Comparison of ENCODE assay signal across 9 cellular contexts in genomic region chr10:35218339-35218955, GRCh38.
DNase-seq lines count a peak whose midpoint lies in the region; ATAC-seq and TF ChIP-seq lines count a peak whose summit lies in the region.
"Had no signal": no experiment of that assay in that cellular context is flagged by ENCODE, and none has a peak within 500 bp of the region (broad histone marks: within the 10 kb centered on the region; RNA-seq: fewer than 3 reads in every experiment).

No MANE protein-coding gene starts in this region.

- H3K27me3 ChIP-seq in cardiac muscle cell (no peaks in the 10 kb centered on the region), aorta (ENCODE audit: control insufficient read depth in 1 of 2, insufficient read depth in 2 of 2, low read length in 1 of 2) (no peaks in the 10 kb centered on the region)

- H3K4me1 Mint-ChIP-seq in activated naive CD8-positive, alpha-beta T cell treated with anti-CD3 and anti-CD28 coated beads for 36 hours, result peaks cover 37% of the 10 kb centered on the region

- no peaks in the 10 kb centered on the region for H3K9me3 Mint-ChIP-seq in activated naive CD8-positive, alpha-beta T cell treated with anti-CD3 and anti-CD28 coated beads for 36 hours

- WGBS in aorta, 2 donors, result 30 to 34% methylated on average over 7 of the region's 7 CpGs

- H3K4me3 ChIP-seq in HEK293 (ENCODE audit: low read depth, low read length), result no peak overlapping the region
- H3K4me3 ChIP-seq in cardiac muscle cell, result no peak overlapping the region
- H3K4me3 ChIP-seq in aorta (ENCODE audit: low read length in 2 of 2), result no peak overlapping the region
- H3K4me3 ChIP-seq: skin epidermis had no signal

- ATAC-seq in aorta (ENCODE audit: low FRiP score), result peak; percentile 85

- peak overlapping the region; percentile 60 for H3K4me3 Mint-ChIP-seq in activated naive CD8-positive, alpha-beta T cell treated with anti-CD3 and anti-CD28 coated beads for 36 hours

- H3K36me3 Mint-ChIP-seq in activated naive CD8-positive, alpha-beta T cell treated with anti-CD3 and anti-CD28 coated beads for 36 hours, result peaks cover 4% of the 10 kb centered on the region

- no peak overlapping the region for H3K27ac ChIP-seq in HEK293 (ENCODE audit: extremely low read depth, low read depth, low read length)
- peak overlapping the region; percentile 88 for H3K27ac ChIP-seq in cardiac muscle cell
- no peak overlapping the region for H3K27ac ChIP-seq in aorta (ENCODE audit: low read depth in 1 of 2, low read length in 2 of 2)

- H3K4me1 ChIP-seq in HEK293 (ENCODE audit: control insufficient read depth, insufficient read depth, low read length) (no peaks in the 10 kb centered on the region), cardiac muscle cell (ENCODE audit: low read depth) (peaks cover 54% of the 10 kb centered on the region), aorta (ENCODE audit: control insufficient read depth in 1 of 2, insufficient read depth in 2 of 2, low read length in 2 of 2) (no peaks in the 10 kb centered on the region)

- CTCF ChIA-PET in HEK293 (lab: Yijun Ruan, JAX), result interaction anchor here (0.6 to 3.9 kb wide), 8 partner anchors 10 to 1201 kb away, joined by 4 to 59 read pairs (median 12); no protein-coding TSS in a partner anchor

- peak; percentile 82 for DNase-seq in GM03348 (ENCODE audit: low spot score)
- DNase-seq in NCI-H1092 (lab: John Stamatoyannopoulos, UW), result peak; percentile 61
- DNase-seq in SW 1271 (lab: John Stamatoyannopoulos, UW), result peak; percentile 21 to 70
- DNase-seq in activated naive CD8-positive, alpha-beta T cell treated with anti-CD3 and anti-CD28 coated beads for 36 hours, result peak; percentile 79
- peak; percentile 95 to 96 for DNase-seq in cardiac muscle cell (ENCODE audit: low read depth in 1 of 2, low spot score in 1 of 2)
- peak; percentile 81 for DNase-seq in putamen (ENCODE audit: low spot score)
- DNase-seq in aorta, result peak; percentile 90 to 91

- intact Hi-C loops in aorta (cut with DNase I), result loop anchor here (1.0 to 10.0 kb wide), 4 partner anchors 98 to 554 kb away; no protein-coding TSS in a partner anchor

- peaks cover 6% of the 10 kb centered on the region for H3K27me3 Mint-ChIP-seq in activated naive CD8-positive, alpha-beta T cell treated with anti-CD3 and anti-CD28 coated beads for 36 hours

- POLR2A ChIA-PET in HEK293 (lab: Yijun Ruan, JAX), result interaction anchor here (1.1 kb wide), 1 partner anchor 23 kb away, joined by 3 read pairs; no protein-coding TSS in a partner anchor

- peak overlapping the region; percentile 83 for H3K27ac Mint-ChIP-seq in activated naive CD8-positive, alpha-beta T cell treated with anti-CD3 and anti-CD28 coated beads for 36 hours

- H3K9me3 ChIP-seq in HEK293 (ENCODE audit: control insufficient read depth, insufficient read depth, low read depth, low read length) (no peaks in the 10 kb centered on the region), cardiac muscle cell (ENCODE audit: low read depth) (no peaks in the 10 kb centered on the region), aorta (ENCODE audit: control insufficient read depth, low read length) (no peaks in the 10 kb centered on the region)

- TF ChIP-seq CTCF in HEK293 (tag by site-specific recombination; IDR thresholded peaks at IDR 0.05), result peak; percentile 61
- peak; percentile 73 for TF ChIP-seq CTCF in cardiac muscle cell (IDR thresholded peaks at IDR 0.05; ENCODE audit: low read depth, low read length)

- H3K36me3 ChIP-seq in HEK293 (ENCODE audit: control insufficient read depth in 2 of 2, insufficient read depth in 1 of 2, low read length in 2 of 2), result no peaks in the 10 kb centered on the region
- no peaks in the 10 kb centered on the region for H3K36me3 ChIP-seq in cardiac muscle cell
- no peaks in the 10 kb centered on the region for H3K36me3 ChIP-seq in aorta (ENCODE audit: control insufficient read depth in 1 of 2, insufficient read depth in 2 of 2, low read length in 1 of 2)

TF ChIP-seq in HEK293, 187 proteins besides CTCF, POLR2A, EP300 and RAD21 (continues in another document):
- TF ChIP-seq ZNF175 (tag by site-specific recombination; IDR thresholded peaks at IDR 0.05), result no peak
- no peak for TF ChIP-seq SALL2 (tag by site-specific recombination; IDR thresholded peaks at IDR 0.05; ENCODE audit: borderline replicate concordance)
- TF ChIP-seq ZNF169 (tag by site-specific recombination; IDR thresholded peaks at IDR 0.05), result no peak
- TF ChIP-seq ZIC2 (tag by site-specific recombination; IDR thresholded peaks at IDR 0.05), result peak; percentile 50
- TF ChIP-seq, protein P1, sequence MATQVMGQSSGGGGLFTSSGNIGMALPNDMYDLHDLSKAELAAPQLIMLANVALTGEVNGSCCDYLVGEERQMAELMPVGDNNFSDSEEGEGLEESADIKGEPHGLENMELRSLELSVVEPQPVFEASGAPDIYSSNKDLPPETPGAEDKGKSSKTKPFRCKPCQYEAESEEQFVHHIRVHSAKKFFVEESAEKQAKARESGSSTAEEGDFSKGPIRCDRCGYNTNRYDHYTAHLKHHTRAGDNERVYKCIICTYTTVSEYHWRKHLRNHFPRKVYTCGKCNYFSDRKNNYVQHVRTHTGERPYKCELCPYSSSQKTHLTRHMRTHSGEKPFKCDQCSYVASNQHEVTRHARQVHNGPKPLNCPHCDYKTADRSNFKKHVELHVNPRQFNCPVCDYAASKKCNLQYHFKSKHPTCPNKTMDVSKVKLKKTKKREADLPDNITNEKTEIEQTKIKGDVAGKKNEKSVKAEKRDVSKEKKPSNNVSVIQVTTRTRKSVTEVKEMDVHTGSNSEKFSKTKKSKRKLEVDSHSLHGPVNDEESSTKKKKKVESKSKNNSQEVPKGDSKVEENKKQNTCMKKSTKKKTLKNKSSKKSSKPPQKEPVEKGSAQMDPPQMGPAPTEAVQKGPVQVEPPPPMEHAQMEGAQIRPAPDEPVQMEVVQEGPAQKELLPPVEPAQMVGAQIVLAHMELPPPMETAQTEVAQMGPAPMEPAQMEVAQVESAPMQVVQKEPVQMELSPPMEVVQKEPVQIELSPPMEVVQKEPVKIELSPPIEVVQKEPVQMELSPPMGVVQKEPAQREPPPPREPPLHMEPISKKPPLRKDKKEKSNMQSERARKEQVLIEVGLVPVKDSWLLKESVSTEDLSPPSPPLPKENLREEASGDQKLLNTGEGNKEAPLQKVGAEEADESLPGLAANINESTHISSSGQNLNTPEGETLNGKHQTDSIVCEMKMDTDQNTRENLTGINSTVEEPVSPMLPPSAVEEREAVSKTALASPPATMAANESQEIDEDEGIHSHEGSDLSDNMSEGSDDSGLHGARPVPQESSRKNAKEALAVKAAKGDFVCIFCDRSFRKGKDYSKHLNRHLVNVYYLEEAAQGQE (tag by site-specific recombination; IDR thresholded peaks at IDR 0.05), result no peak
- TF ChIP-seq ZBTB17 (tag by site-specific recombination; IDR thresholded peaks at IDR 0.05), result peak; percentile 76
- no peak for TF ChIP-seq REPIN1 (tag by site-specific recombination; IDR thresholded peaks at IDR 0.05; ENCODE audit: low read depth)
- TF ChIP-seq ZNF501 (tag by site-specific recombination; IDR thresholded peaks at IDR 0.05), result peak; percentile 30; the same call in 1 of the 2 replicates
- no peak for TF ChIP-seq ZFHX2 (tag by site-specific recombination; conservative IDR thresholded peaks at IDR 0.05)
- peak; percentile 82 for TF ChIP-seq ZNF600 (tag by site-specific recombination; IDR thresholded peaks at IDR 0.05)
- no peak for TF ChIP-seq OVOL3 (tag by site-specific recombination; IDR thresholded peaks at IDR 0.05)
- TF ChIP-seq ZNF121 (tag by site-specific recombination; IDR thresholded peaks at IDR 0.05), result peak; percentile 99
- no peak for TF ChIP-seq ZNF423 (tag by site-specific recombination; IDR thresholded peaks at IDR 0.05)
- no peak for TF ChIP-seq ZNF529 (tag by site-specific recombination; IDR thresholded peaks at IDR 0.05; ENCODE audit: insufficient replicate concordance)
- 0 out of 2 replicates have a peak, but pooled peaks have one; percentile 47 for TF ChIP-seq SP7 (tag by site-specific recombination; IDR thresholded peaks at IDR 0.05)
- no peak for TF ChIP-seq ZEB2 (tag by site-specific recombination; IDR thresholded peaks at IDR 0.05)
- peak; percentile 91 for TF ChIP-seq ZNF2 (tag by site-specific recombination; IDR thresholded peaks at IDR 0.05)
- peak; percentile 90 for TF ChIP-seq ZNF654 (tag by site-specific recombination; IDR thresholded peaks at IDR 0.05; ENCODE audit: low read depth)
- TF ChIP-seq, protein P2, sequence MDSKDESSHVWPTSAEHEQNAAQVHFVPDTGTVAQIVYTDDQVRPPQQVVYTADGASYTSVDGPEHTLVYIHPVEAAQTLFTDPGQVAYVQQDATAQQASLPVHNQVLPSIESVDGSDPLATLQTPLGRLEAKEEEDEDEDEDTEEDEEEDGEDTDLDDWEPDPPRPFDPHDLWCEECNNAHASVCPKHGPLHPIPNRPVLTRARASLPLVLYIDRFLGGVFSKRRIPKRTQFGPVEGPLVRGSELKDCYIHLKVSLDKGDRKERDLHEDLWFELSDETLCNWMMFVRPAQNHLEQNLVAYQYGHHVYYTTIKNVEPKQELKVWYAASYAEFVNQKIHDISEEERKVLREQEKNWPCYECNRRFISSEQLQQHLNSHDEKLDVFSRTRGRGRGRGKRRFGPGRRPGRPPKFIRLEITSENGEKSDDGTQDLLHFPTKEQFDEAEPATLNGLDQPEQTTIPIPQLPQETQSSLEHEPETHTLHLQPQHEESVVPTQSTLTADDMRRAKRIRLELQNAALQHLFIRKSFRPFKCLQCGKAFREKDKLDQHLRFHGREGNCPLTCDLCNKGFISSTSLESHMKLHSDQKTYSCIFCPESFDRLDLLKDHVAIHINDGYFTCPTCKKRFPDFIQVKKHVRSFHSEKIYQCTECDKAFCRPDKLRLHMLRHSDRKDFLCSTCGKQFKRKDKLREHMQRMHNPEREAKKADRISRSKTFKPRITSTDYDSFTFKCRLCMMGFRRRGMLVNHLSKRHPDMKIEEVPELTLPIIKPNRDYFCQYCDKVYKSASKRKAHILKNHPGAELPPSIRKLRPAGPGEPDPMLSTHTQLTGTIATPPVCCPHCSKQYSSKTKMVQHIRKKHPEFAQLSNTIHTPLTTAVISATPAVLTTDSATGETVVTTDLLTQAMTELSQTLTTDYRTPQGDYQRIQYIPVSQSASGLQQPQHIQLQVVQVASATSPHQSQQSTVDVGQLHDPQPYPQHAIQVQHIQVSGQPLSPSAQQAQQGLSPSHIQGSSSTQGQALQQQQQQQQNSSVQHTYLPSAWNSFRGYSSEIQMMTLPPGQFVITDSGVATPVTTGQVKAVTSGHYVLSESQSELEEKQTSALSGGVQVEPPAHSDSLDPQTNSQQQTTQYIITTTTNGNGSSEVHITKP (tag by site-specific recombination; IDR thresholded peaks at IDR 0.05), result 0 out of 2 replicates have a peak, but pooled peaks have one; percentile 15
- TF ChIP-seq ZNF629 (tag by site-specific recombination; IDR thresholded peaks at IDR 0.05), result peak; percentile 50

Comparison
In these comparisons a context has a peak if more than half of its experiments do, and no peak if none do; other contexts are left out.
1. DNase-seq: peak in every context shown above with its lines; median percentile 96 in cardiac muscle cell; 90 in aorta; 82 in GM03348; 81 in putamen; 79 in activated naive CD8-positive, alpha-beta T cell treated with anti-CD3 and anti-CD28 coated beads for 36 hours; 61 in NCI-H1092; 46 in SW 1271.